ENCODE assay signal across 8 cellular contexts in the genomic region with DNA sequence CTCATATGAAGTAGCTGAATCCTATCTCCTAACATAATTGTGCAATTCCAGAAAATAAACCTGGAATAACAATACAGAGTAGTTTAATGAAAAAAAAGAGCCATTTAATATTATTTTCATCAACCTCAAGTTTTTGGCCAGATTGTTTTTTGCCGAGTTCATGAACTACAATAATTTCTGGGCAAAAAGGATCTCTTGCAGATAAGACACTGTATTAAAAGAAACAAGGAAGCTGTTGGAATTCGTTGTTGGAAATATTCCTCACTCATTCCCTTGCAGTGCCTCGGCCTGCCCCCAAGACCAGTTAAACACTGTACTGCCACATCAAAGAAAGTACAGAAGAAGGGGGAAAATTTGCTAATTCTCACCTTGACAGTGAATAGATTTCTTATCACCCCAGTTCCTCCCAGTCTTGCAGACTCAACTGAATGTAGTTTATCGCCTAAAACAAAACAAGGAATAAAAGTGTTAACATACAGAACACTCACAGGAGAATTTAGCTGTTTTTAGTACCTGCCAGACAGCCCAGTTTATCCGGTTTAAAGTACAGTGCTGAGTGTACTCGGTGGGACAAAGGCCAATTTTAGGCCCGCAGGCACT. TPM values are rescaled to one million over a fixed set of nuclear protein-coding genes. Genes with fewer than 3 reads are reported as not detected.
DNase-seq lines count a peak whose midpoint lies in the region; ATAC-seq and TF ChIP-seq lines count a peak whose summit lies in the region.

No MANE protein-coding gene starts in this region.

- peak overlapping the region; percentile 81 for H3K27ac Mint-ChIP-seq in Caco-2 (ENCODE audit: unreplicated experiment)
- H3K27ac Mint-ChIP-seq in osteocyte (ENCODE audit: unreplicated experiment), result peak overlapping the region; percentile 62

- no peak overlapping the region for H3K27ac ChIP-seq in OCI-LY3 (ENCODE audit: low read length)

- H4K20me1 ChIP-seq in OCI-LY3 (ENCODE audit: insufficient read depth, low read length), result no peaks in the 10 kb centered on the region

- H3K4me3 Mint-ChIP-seq in Caco-2 (ENCODE audit: unreplicated experiment) (peak overlapping the region; percentile 85), osteocyte (ENCODE audit: unreplicated experiment) (peak overlapping the region; percentile 100)

- intact Hi-C loops in Caco-2 (cut with micrococcal nuclease; ENCODE audit: unreplicated experiment), result loop anchor here (1.0 kb wide), 2 partner anchors 13 to 507 kb away; no protein-coding TSS in a partner anchor

- no peaks in the 10 kb centered on the region for H3K79me2 ChIP-seq in OCI-LY3 (ENCODE audit: low read length)

- DNase-seq in Caco-2 (no peak), epithelial cell of esophagus (ENCODE audit: low read depth) (peak; percentile 71), osteocyte (ENCODE audit: extremely low spot score, unreplicated experiment) (no peak), mesenteric fat pad (ENCODE audit: low spot score) (no peak)

- BruUV-seq in Caco-2 (replicated peaks; lab: Mats Ljungman, UMichigan), result no TSS peak

- TF ChIP-seq CTCF in Caco-2 (IDR thresholded peaks at IDR 0.05; ENCODE audit: insufficient read depth in 1 of 2, low read depth in 1 of 2, low read length in 1 of 2, severe bottlenecking in 1 of 2, unreplicated experiment in 1 of 2) (no peak), OCI-LY3 (IDR thresholded peaks at IDR 0.05; ENCODE audit: low read depth, low read length) (no peak), epithelial cell of esophagus (IDR thresholded peaks at IDR 0.05; ENCODE audit: insufficient read depth, low read depth, low read length, missing control alignments) (no peak), osteocyte (IDR thresholded peaks at IDR 0.05) (no peak)

- H3K4me1 ChIP-seq in Caco-2 (peaks cover 36% of the 10 kb centered on the region), OCI-LY3 (ENCODE audit: low read length) (peaks cover 11% of the 10 kb centered on the region)

- H3K4me1 Mint-ChIP-seq in Caco-2 (ENCODE audit: low read depth, unreplicated experiment) (peaks cover 18% of the 10 kb centered on the region), osteocyte (ENCODE audit: unreplicated experiment) (peaks cover 14% of the 10 kb centered on the region)

- CTCF ChIA-PET in Caco-2 (lab: Charles Lee), result interaction anchor here (1.2 to 3.1 kb wide), 10 partner anchors 12 to 507 kb away, joined by 3 to 32 read pairs (median 4); partner anchors contain the start of gene PIKFYVE

- no peaks in the 10 kb centered on the region for H3K9me3 Mint-ChIP-seq in Caco-2 (ENCODE audit: unreplicated experiment)
- no peaks in the 10 kb centered on the region for H3K9me3 Mint-ChIP-seq in osteocyte (ENCODE audit: unreplicated experiment)

- peaks cover 66% of the 10 kb centered on the region for H3K36me3 Mint-ChIP-seq in Caco-2 (ENCODE audit: insufficient read depth, unreplicated experiment)
- peaks cover 21% of the 10 kb centered on the region for H3K36me3 Mint-ChIP-seq in osteocyte (ENCODE audit: unreplicated experiment)

- no peak for ATAC-seq in activated CD4-positive, CD25-positive, alpha-beta regulatory T cell treated with anti-CD3 and anti-CD28 coated beads, Interleukin-2, amount 50 U/mL, for 24 hours
- ATAC-seq in GM18868 (IDR thresholded peaks at IDR 0.05; ENCODE audit: unreplicated experiment) (no peak), HG03135 (IDR thresholded peaks at IDR 0.05; ENCODE audit: unreplicated experiment) (no peak)

- peak overlapping the region; percentile 71 for H3K9ac ChIP-seq in OCI-LY3 (ENCODE audit: low read length)

- H3K36me3 ChIP-seq in Caco-2 (ENCODE audit: control insufficient read depth, insufficient read depth, low read length) (peaks cover 4% of the 10 kb centered on the region), OCI-LY3 (replicated peaks; ENCODE audit: low read depth, low read length) (peaks cover 38% of the 10 kb centered on the region)

- H3K4me2 ChIP-seq in OCI-LY3 (ENCODE audit: low read length), result peak overlapping the region; percentile 82

- POLR2A ChIA-PET in Caco-2 (lab: Charles Lee), result interaction anchor here (0.7 kb wide), 1 partner anchor 152 kb away, joined by 4 read pairs; no protein-coding TSS in a partner anchor

- H3K27me3 ChIP-seq in Caco-2 (replicated peaks; ENCODE audit: control insufficient read depth, insufficient read depth, low read length) (no peaks in the 10 kb centered on the region), OCI-LY3 (ENCODE audit: low read depth, low read length) (no peaks in the 10 kb centered on the region)

- no peaks in the 10 kb centered on the region for H3K9me3 ChIP-seq in Caco-2
- H3K9me3 ChIP-seq in OCI-LY3 (ENCODE audit: insufficient read depth, low read length), result no peaks in the 10 kb centered on the region

- H3K27me3 Mint-ChIP-seq in Caco-2 (ENCODE audit: insufficient read depth, unreplicated experiment) (no peaks in the 10 kb centered on the region), osteocyte (ENCODE audit: unreplicated experiment) (no peaks in the 10 kb centered on the region)

- peak overlapping the region; percentile 26; the same call in 1 of the 2 replicates for H2AFZ ChIP-seq in OCI-LY3 (ENCODE audit: low read depth, low read length)

- peak overlapping the region; percentile 67 for H3K4me3 ChIP-seq in Caco-2 (ENCODE audit: low read depth, low read length)
- H3K4me3 ChIP-seq in OCI-LY3 (ENCODE audit: low read length), result peak overlapping the region; percentile 93
- H3K4me3 ChIP-seq in epithelial cell of esophagus (ENCODE audit: low read length), result peak overlapping the region; percentile 64

RNA-seq across cellular contexts. Expression of gene IDH1, which starts 1.3 kb away (rescaled TPM):
- total RNA-seq in Caco-2 (2022) (265 and 293 TPM in 2 replicates), osteocyte (49.6 and 52.1 TPM in 2 replicates), mesenteric fat pad (126 TPM)

RNA-seq across cellular contexts. Expression of gene PIKFYVE, which starts 12.4 kb away (rescaled TPM):
- total RNA-seq in Caco-2 (2022), result 27.9 and 31.2 TPM in 2 replicates
- total RNA-seq in osteocyte, result 37.1 and 38.8 TPM in 2 replicates
- 29.6 TPM for total RNA-seq in mesenteric fat pad
